Comparison of ENCODE assay signal across 21 cellular contexts in the genomic region with DNA sequence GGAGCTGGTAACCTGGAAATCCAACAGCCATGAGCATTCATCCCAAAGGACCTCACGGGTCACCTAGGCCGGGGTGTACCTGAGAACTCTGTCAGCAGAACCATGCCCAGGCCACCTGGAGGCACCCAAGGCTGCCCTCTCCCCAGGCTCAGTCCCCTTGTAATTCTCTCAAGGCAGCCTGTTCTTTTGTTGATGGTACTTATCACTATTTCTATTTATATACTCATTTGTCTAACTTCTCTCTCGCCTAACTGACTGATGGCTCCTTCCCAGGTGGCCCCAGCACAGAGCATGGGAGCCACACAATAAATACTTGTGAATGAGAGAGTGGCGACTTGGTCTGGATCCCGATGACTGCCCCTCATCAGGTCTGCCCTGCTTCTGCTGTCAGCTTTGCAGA. TPM values are rescaled to one million over a fixed set of nuclear protein-coding genes. Genes with fewer than 3 reads are reported as not detected.
DNase-seq lines count a peak whose midpoint lies in the region; ATAC-seq and TF ChIP-seq lines count a peak whose summit lies in the region.
"Had no signal": no experiment of that assay in that cellular context is flagged by ENCODE, and none has a peak within 500 bp of the region (broad histone marks: within the 10 kb centered on the region; RNA-seq: fewer than 3 reads in every experiment).

No MANE protein-coding gene starts in this region.

- H3K36me3 Mint-ChIP-seq in GM23338 (ENCODE audit: low read depth) (peaks cover 20% of the 10 kb centered on the region), WTC11 (peaks cover 7% of the 10 kb centered on the region)
- peaks cover 16% of the 10 kb centered on the region for H3K36me3 Mint-ChIP-seq in activated T-helper 2 cell treated with anti-CD3 and anti-CD28 coated beads, Interferon-gamma antibody, Interleukin-2, Interleukin-4, amounts not matched to agents 10 μg/mL and 5 μg/mL and 100 μg/mL, durations not matched to agents 14 hours and 24 hours and 36 hours (ENCODE audit: low read depth)

- no peaks in the 10 kb centered on the region for H4K20me1 ChIP-seq in GM23338 (replicated peaks; ENCODE audit: insufficient read depth)

- peak overlapping the region; percentile 3 for H3K18ac ChIP-seq in neuronal stem cell (ENCODE audit: low read length)

- H3K27me3 ChIP-seq in GM23338 (ENCODE audit: insufficient read depth) (no peaks in the 10 kb centered on the region), left ventricle myocardium inferior (ENCODE audit: low read depth) (no peaks in the 10 kb centered on the region), neuronal stem cell (ENCODE audit: control insufficient read depth in 3 of 3, insufficient read depth in 3 of 3, low read depth in 1 of 3, low read length in 3 of 3) (no peaks in the 10 kb centered on the region)

- H4K8ac ChIP-seq in neuronal stem cell (ENCODE audit: low read depth, low read length) = no peak overlapping the region

- H3K27me3 Mint-ChIP-seq in GM23338 (ENCODE audit: insufficient read depth, low read depth, poor library complexity) (peaks cover 12% of the 10 kb centered on the region), WTC11 (ENCODE audit: low read depth) (no peaks in the 10 kb centered on the region)
- H3K27me3 Mint-ChIP-seq in activated T-helper 2 cell treated with anti-CD3 and anti-CD28 coated beads, Interferon-gamma antibody, Interleukin-2, Interleukin-4, amounts not matched to agents 10 μg/mL and 5 μg/mL and 100 μg/mL, durations not matched to agents 14 hours and 24 hours and 36 hours (ENCODE audit: low read depth) = no peaks in the 10 kb centered on the region
- H3K27me3 Mint-ChIP-seq: IgD-negative memory B cell had no signal

- H3K4ac ChIP-seq in neuronal stem cell (ENCODE audit: low read length) = no peak overlapping the region

- POLR2A ChIA-PET in WTC11 (lab: Charles Lee) = interaction anchor here (2.3 kb wide), 1 partner anchor 20 kb away, joined by 7 read pairs; a partner anchor contains a TSS

- H3K79me1 ChIP-seq in neuronal stem cell (ENCODE audit: low read depth, low read length) = peaks cover 2% of the 10 kb centered on the region

- no peak overlapping the region for H2BK5ac ChIP-seq in neuronal stem cell (ENCODE audit: low read length)

- H3K4me3 ChIP-seq in GM23338 (no peak overlapping the region), left ventricle myocardium inferior (no peak overlapping the region), neuronal stem cell (ENCODE audit: low read length in 2 of 2) (no peak overlapping the region)
- H3K4me3 ChIP-seq: GM23248 had no signal

- H2AFZ ChIP-seq in GM23338 (no peak overlapping the region), neuronal stem cell (ENCODE audit: low read length) (no peak overlapping the region)
- H2AFZ ChIP-seq: GM23248 had no signal

- H2BK120ac ChIP-seq in neuronal stem cell (ENCODE audit: low read depth, low read length) = no peak overlapping the region

- DNase-seq in GM23338 (ENCODE audit: low spot score) = no peak
- DNase-seq in WTC11 (ENCODE audit: low spot score) = no peak
- DNase-seq in left ventricle myocardium inferior = no peak
- DNase-seq in neuronal stem cell (ENCODE audit: low spot score) = no peak
- DNase-seq in activated T-helper 2 cell treated with anti-CD3 and anti-CD28 coated beads, Interferon-gamma antibody, Interleukin-2, Interleukin-4, amounts not matched to agents 10 μg/mL and 5 μg/mL and 100 μg/mL, durations not matched to agents 14 hours and 24 hours and 36 hours (ENCODE audit: low spot score) = no peak
- DNase-seq in NCI-H1417 (lab: John Stamatoyannopoulos, UW) = no peak
- DNase-seq: GM23248, Kasumi-1, NCI-H1048, NCI-H1436, NCI-H2029, NCI-H2227 treated with DMSO at 0.1 percent for 48 hours, NCI-H510A, OCI-M1 had no signal

- H3K27ac ChIP-seq in GM23338 (ENCODE audit: low read depth) = no peak overlapping the region
- H3K27ac ChIP-seq in left ventricle myocardium inferior (replicated peaks) = peak overlapping the region; percentile 37
- H3K27ac ChIP-seq in neuronal stem cell (replicated peaks; ENCODE audit: low read length) = no peak overlapping the region
- H3K27ac ChIP-seq: GM23248 had no signal

- H3K9me3 Mint-ChIP-seq in GM23338 (no peaks in the 10 kb centered on the region), WTC11 (no peaks in the 10 kb centered on the region)
- no peaks in the 10 kb centered on the region for H3K9me3 Mint-ChIP-seq in activated T-helper 2 cell treated with anti-CD3 and anti-CD28 coated beads, Interferon-gamma antibody, Interleukin-2, Interleukin-4, amounts not matched to agents 10 μg/mL and 5 μg/mL and 100 μg/mL, durations not matched to agents 14 hours and 24 hours and 36 hours
- H3K9me3 Mint-ChIP-seq: CD14-positive monocyte, IgD-negative memory B cell had no signal

- H3K9me2 ChIP-seq in GM23338 (ENCODE audit: insufficient read depth) = no peaks in the 10 kb centered on the region

- ATAC-seq in GM23338 = no peak
- ATAC-seq in WTC11 = no peak
- no peak for ATAC-seq in HG03135 (IDR thresholded peaks at IDR 0.05; ENCODE audit: unreplicated experiment)
- ATAC-seq: HCT116 had no signal

- H3K4me2 ChIP-seq in GM23338 (peak overlapping the region; percentile 24), neuronal stem cell (ENCODE audit: insufficient read depth, low read length, poor library complexity, severe bottlenecking) (no peak overlapping the region)

- H3K4me1 ChIP-seq in GM23338 (ENCODE audit: insufficient read depth) (peaks cover 34% of the 10 kb centered on the region), left ventricle myocardium inferior (peaks cover 23% of the 10 kb centered on the region), neuronal stem cell (ENCODE audit: control insufficient read depth in 2 of 2, insufficient read depth in 1 of 2, low read depth in 1 of 2, low read length in 2 of 2) (peaks cover 0 to 4% of the 10 kb centered on the region in 2 donors)

- H3K14ac ChIP-seq in neuronal stem cell (ENCODE audit: low read length) = no peak overlapping the region

- no peak overlapping the region for H3K23ac ChIP-seq in neuronal stem cell (ENCODE audit: low read depth, low read length, poor library complexity)

- no peak overlapping the region for H3K9ac ChIP-seq in neuronal stem cell (ENCODE audit: low read depth, low read length, poor library complexity)
- H3K9ac ChIP-seq: GM23248 had no signal

- no peak overlapping the region for H2BK15ac ChIP-seq in neuronal stem cell (ENCODE audit: low read length)

- peaks cover 20% of the 10 kb centered on the region; the same call in 1 of the 2 replicates for H3F3A ChIP-seq in GM23338 (replicated peaks; ENCODE audit: low read depth)

- H3K79me2 ChIP-seq in GM23338 (replicated peaks; ENCODE audit: insufficient read depth) = no peaks in the 10 kb centered on the region; the same call in 1 of the 2 replicates

- no peaks in the 10 kb centered on the region for H3K9me3 ChIP-seq in left ventricle myocardium inferior (replicated peaks)
- no peaks in the 10 kb centered on the region for H3K9me3 ChIP-seq in neuronal stem cell (replicated peaks in 1 of 2; ENCODE audit: control insufficient read depth in 2 of 2, insufficient read depth in 1 of 2, low read depth in 1 of 2, low read length in 2 of 2)

- no peak overlapping the region for H2AK5ac ChIP-seq in neuronal stem cell (ENCODE audit: low read depth, low read length)

- no peak overlapping the region for H4K91ac ChIP-seq in neuronal stem cell (ENCODE audit: low read depth, low read length, poor library complexity)

- peaks cover 36% of the 10 kb centered on the region for H3K4me1 Mint-ChIP-seq in GM23338
- peaks cover 44% of the 10 kb centered on the region for H3K4me1 Mint-ChIP-seq in WTC11
- peaks cover 6% of the 10 kb centered on the region for H3K4me1 Mint-ChIP-seq in activated T-helper 2 cell treated with anti-CD3 and anti-CD28 coated beads, Interferon-gamma antibody, Interleukin-2, Interleukin-4, amounts not matched to agents 10 μg/mL and 5 μg/mL and 100 μg/mL, durations not matched to agents 14 hours and 24 hours and 36 hours (ENCODE audit: low read depth)
- H3K4me1 Mint-ChIP-seq: CD14-positive monocyte had no signal

- H3K36me3 ChIP-seq in GM23338 (ENCODE audit: insufficient read depth) = no peaks in the 10 kb centered on the region; the same call in 1 of the 2 replicates
- peaks cover 58% of the 10 kb centered on the region for H3K36me3 ChIP-seq in left ventricle myocardium inferior
- peaks cover 2 to 8% of the 10 kb centered on the region in 2 donors for H3K36me3 ChIP-seq in neuronal stem cell (replicated peaks in 1 of 2; ENCODE audit: control insufficient read depth in 2 of 2, insufficient read depth in 2 of 2, low read length in 2 of 2)

- H3K27ac Mint-ChIP-seq in GM23338 = peak overlapping the region; percentile 98; the same call in 1 of the 2 replicates
- H3K27ac Mint-ChIP-seq in WTC11 = peak overlapping the region; percentile 57; the same call in 1 of the 2 replicates
- no peak overlapping the region for H3K27ac Mint-ChIP-seq in activated T-helper 2 cell treated with anti-CD3 and anti-CD28 coated beads, Interferon-gamma antibody, Interleukin-2, Interleukin-4, amounts not matched to agents 10 μg/mL and 5 μg/mL and 100 μg/mL, durations not matched to agents 14 hours and 24 hours and 36 hours

- intact Hi-C loops in left ventricle myocardium inferior (cut with micrococcal nuclease) = no loop called here
- intact Hi-C loops in activated T-helper 2 cell treated with anti-CD3 and anti-CD28 coated beads, Interferon-gamma antibody, Interleukin-2, Interleukin-4, amounts not matched to agents 10 μg/mL and 5 μg/mL and 100 μg/mL, durations not matched to agents 14 hours and 24 hours and 36 hours (cut with micrococcal nuclease) = no loop called here

- H2BK12ac ChIP-seq in neuronal stem cell (ENCODE audit: low read length) = no peak overlapping the region

- no peak overlapping the region; the same call in 2 of the 3 replicates for H3K4me3 Mint-ChIP-seq in GM23338
- H3K4me3 Mint-ChIP-seq in WTC11 = peak overlapping the region; percentile 36; the same call in 1 of the 2 replicates
- no peak overlapping the region for H3K4me3 Mint-ChIP-seq in activated T-helper 2 cell treated with anti-CD3 and anti-CD28 coated beads, Interferon-gamma antibody, Interleukin-2, Interleukin-4, amounts not matched to agents 10 μg/mL and 5 μg/mL and 100 μg/mL, durations not matched to agents 14 hours and 24 hours and 36 hours (ENCODE audit: low read depth)
- H3K4me3 Mint-ChIP-seq: CD14-positive monocyte, IgD-negative memory B cell had no signal

- CTCF ChIA-PET in WTC11 (lab: Charles Lee) = interaction anchor here (1.1 kb wide), 1 partner anchor 78 kb away, joined by 3 read pairs; no protein-coding TSS in a partner anchor

- no CpG with 5 or more reads among the region's 5 CpGs for WGBS in neuronal stem cell (ENCODE audit: extremely low coverage in 2 of 2, insufficient read length in 2 of 2, insufficient replicate concordance in 1 of 2), 2 donors

- TF ChIP-seq CTCF in GM23338 (conservative IDR thresholded peaks at IDR 0.05; ENCODE audit: low read depth in 2 of 2) (no peak), WTC11 (IDR thresholded peaks at IDR 0.05) (no peak), left ventricle myocardium inferior (IDR thresholded peaks at IDR 0.05; ENCODE audit: borderline replicate concordance) (no peak)

RNA-seq across cellular contexts. Expression of a gene that starts 16.7 kb away (rescaled TPM):
- total RNA-seq in GM23338 (2014; rRNA removed; shearing (Covaris generic)) = 25.0 and 26.1 TPM in 2 replicates
- 7.7 and 9.2 TPM in 2 replicates for polyA plus RNA-seq in GM23338 (2016; fragmentation: Nextera tagmentation; extraction: Ambion mirVana)
- total RNA-seq in WTC11 (2021) = 13.5 to 18.6 TPM (median 16.6 TPM) in 3 replicates
- 14.1 TPM for total RNA-seq in left ventricle myocardium inferior
- polyA plus RNA-seq in neuronal stem cell (2013, experiment 1 of 2) = 7.5 TPM
- polyA plus RNA-seq in neuronal stem cell (2013, experiment 2 of 2) = 6.9 TPM
- total RNA-seq in activated T-helper 2 cell treated with anti-CD3 and anti-CD28 coated beads, Interferon-gamma antibody, Interleukin-2, Interleukin-4, amounts not matched to agents 10 μg/mL and 5 μg/mL and 100 μg/mL, durations not matched to agents 14 hours and 24 hours and 36 hours = 18.6 and 19.4 TPM in 2 replicates

RNA-seq across cellular contexts. Expression of a gene that starts 19.4 kb away (rescaled TPM):
- 18.0 and 20.9 TPM in 2 replicates for total RNA-seq in GM23338 (2014; rRNA removed; shearing (Covaris generic))
- polyA plus RNA-seq in GM23338 (2016; fragmentation: Nextera tagmentation; extraction: Ambion mirVana) = 6.3 and 7.2 TPM in 2 replicates
- 16.4 to 20.4 TPM (median 17.5 TPM) in 3 replicates for total RNA-seq in WTC11 (2021)
- 16.2 TPM for total RNA-seq in left ventricle myocardium inferior
- 10.1 TPM for polyA plus RNA-seq in neuronal stem cell (2013, experiment 1 of 2)
- polyA plus RNA-seq in neuronal stem cell (2013, experiment 2 of 2) = 10.0 TPM
- 10.9 and 18.7 TPM in 2 replicates for total RNA-seq in activated T-helper 2 cell treated with anti-CD3 and anti-CD28 coated beads, Interferon-gamma antibody, Interleukin-2, Interleukin-4, amounts not matched to agents 10 μg/mL and 5 μg/mL and 100 μg/mL, durations not matched to agents 14 hours and 24 hours and 36 hours

RNA-seq across cellular contexts. Expression of a gene that starts 31.4 kb away (rescaled TPM):
- total RNA-seq in GM23338 (2014; rRNA removed; shearing (Covaris generic)) = not detected in 2 replicates
- polyA plus RNA-seq in GM23338 (2016; fragmentation: Nextera tagmentation; extraction: Ambion mirVana) = not detected in 2 replicates
- total RNA-seq in WTC11 (2021) = 0.55 TPM in 1 of 3 replicates, not detected in the others
- not detected for total RNA-seq in left ventricle myocardium inferior
- polyA plus RNA-seq in neuronal stem cell (2013, experiment 1 of 2) = not detected
- polyA plus RNA-seq in neuronal stem cell (2013, experiment 2 of 2) = not detected
- total RNA-seq in activated T-helper 2 cell treated with anti-CD3 and anti-CD28 coated beads, Interferon-gamma antibody, Interleukin-2, Interleukin-4, amounts not matched to agents 10 μg/mL and 5 μg/mL and 100 μg/mL, durations not matched to agents 14 hours and 24 hours and 36 hours = not detected in 2 replicates
- total RNA-seq: Daoy, GM23248, MCF 10A, SK-MEL-5 had no signal
- polyA plus RNA-seq: CD14-positive monocyte, GM23248, IgD-negative memory B cell had no signal

RNA-seq across cellular contexts. Expression of a gene that starts 50.7 kb away (rescaled TPM):
- total RNA-seq in GM23338 (2014; rRNA removed; shearing (Covaris generic)) = not detected in 2 replicates
- not detected in 2 replicates for polyA plus RNA-seq in GM23338 (2016; fragmentation: Nextera tagmentation; extraction: Ambion mirVana)
- total RNA-seq in WTC11 (2021) (0.83 to 1.1 TPM (median 1.1 TPM) in 3 replicates), left ventricle myocardium inferior (not detected)
- not detected for polyA plus RNA-seq in neuronal stem cell (2013, experiment 1 of 2)
- polyA plus RNA-seq in neuronal stem cell (2013, experiment 2 of 2) = not detected
- not detected in 2 replicates for total RNA-seq in activated T-helper 2 cell treated with anti-CD3 and anti-CD28 coated beads, Interferon-gamma antibody, Interleukin-2, Interleukin-4, amounts not matched to agents 10 μg/mL and 5 μg/mL and 100 μg/mL, durations not matched to agents 14 hours and 24 hours and 36 hours
- total RNA-seq: Daoy, GM23248, MCF 10A, SK-MEL-5 had no signal
- polyA plus RNA-seq: CD14-positive monocyte, GM23248, IgD-negative memory B cell had no signal
